In genomic region chr17:64506576-64507417, GRCh38 we compare ENCODE assay signal across 8 cellular contexts. TPM values are rescaled to one million over a fixed set of nuclear protein-coding genes. Genes with fewer than 3 reads are reported as not detected.
A peak's percentile ranks its signal among the peaks of the same experiment; 100 is the strongest.
DNase-seq lines count a peak whose midpoint lies in the region; ATAC-seq and TF ChIP-seq lines count a peak whose summit lies in the region.

CEP95 (plus strand) TSS chr17:64506977; CDS start chr17:64507098, 121 bp downstream.

- H3K4me1 Mint-ChIP-seq in chondrocyte (ENCODE audit: low read depth), result peaks cover 46% of the 10 kb centered on the region

- no peak for TF ChIP-seq CTCF in chondrocyte (IDR thresholded peaks at IDR 0.05)

- H3K27me3 Mint-ChIP-seq in chondrocyte (ENCODE audit: low read depth), result no peaks in the 10 kb centered on the region

- H3K9me3 Mint-ChIP-seq in chondrocyte (ENCODE audit: low read depth), result no peaks in the 10 kb centered on the region

- H3K36me3 Mint-ChIP-seq in chondrocyte (ENCODE audit: low read depth), result peaks cover 47% of the 10 kb centered on the region

- TF ChIP-seq POLR2A in GM19099 (IDR thresholded peaks at IDR 0.05; ENCODE audit: extremely low read depth, insufficient read length, low read depth), result peak; percentile 74

- H3K4me3 Mint-ChIP-seq in chondrocyte (ENCODE audit: unreplicated experiment), result peak within 1 kb of the TSS; percentile 100

- H3K27ac Mint-ChIP-seq in chondrocyte (ENCODE audit: unreplicated experiment), result peak within 1 kb of the TSS; percentile 100

- ATAC-seq in HG03378 (IDR thresholded peaks at IDR 0.05; ENCODE audit: unreplicated experiment), result peak; percentile 41

- DNase-seq in AML-193 (lab: John Stamatoyannopoulos, UW), result peak; percentile 98 to 99
- DNase-seq in NCI-H510A treated with DMSO at 0.1 percent for 48 hours (lab: John Stamatoyannopoulos, UW), result peak; percentile 99
- peak; percentile 93 to 94 for DNase-seq in activated CD4-positive, alpha-beta T cell treated with anti-CD3 and anti-CD28 coated beads for 24 hours (ENCODE audit: low read depth in 2 of 2)
- peak; percentile 98 for DNase-seq in chondrocyte (ENCODE audit: low spot score)
- DNase-seq in left kidney (ENCODE audit: low read depth, low spot score), result peak; percentile 98
- DNase-seq in stimulated activated CD4-positive, alpha-beta T cell treated with anti-CD3 and anti-CD28 coated beads, Interleukin-1b, Interleukin-23, amount 100 ng/mL, for 48 hours, result peak; percentile 96

RNA-seq across cellular contexts. Expression of gene CEP95, which starts in this region (rescaled TPM):
- total RNA-seq in chondrocyte, result 29.2 to 34.0 TPM (median 29.6 TPM) in 3 replicates

Comparison
In these comparisons a context has a peak if more than half of its experiments do, and no peak if none do; other contexts are left out.
1. Peak in every context shown above with its lines: DNase-seq and ATAC-seq.